In the genomic region with DNA sequence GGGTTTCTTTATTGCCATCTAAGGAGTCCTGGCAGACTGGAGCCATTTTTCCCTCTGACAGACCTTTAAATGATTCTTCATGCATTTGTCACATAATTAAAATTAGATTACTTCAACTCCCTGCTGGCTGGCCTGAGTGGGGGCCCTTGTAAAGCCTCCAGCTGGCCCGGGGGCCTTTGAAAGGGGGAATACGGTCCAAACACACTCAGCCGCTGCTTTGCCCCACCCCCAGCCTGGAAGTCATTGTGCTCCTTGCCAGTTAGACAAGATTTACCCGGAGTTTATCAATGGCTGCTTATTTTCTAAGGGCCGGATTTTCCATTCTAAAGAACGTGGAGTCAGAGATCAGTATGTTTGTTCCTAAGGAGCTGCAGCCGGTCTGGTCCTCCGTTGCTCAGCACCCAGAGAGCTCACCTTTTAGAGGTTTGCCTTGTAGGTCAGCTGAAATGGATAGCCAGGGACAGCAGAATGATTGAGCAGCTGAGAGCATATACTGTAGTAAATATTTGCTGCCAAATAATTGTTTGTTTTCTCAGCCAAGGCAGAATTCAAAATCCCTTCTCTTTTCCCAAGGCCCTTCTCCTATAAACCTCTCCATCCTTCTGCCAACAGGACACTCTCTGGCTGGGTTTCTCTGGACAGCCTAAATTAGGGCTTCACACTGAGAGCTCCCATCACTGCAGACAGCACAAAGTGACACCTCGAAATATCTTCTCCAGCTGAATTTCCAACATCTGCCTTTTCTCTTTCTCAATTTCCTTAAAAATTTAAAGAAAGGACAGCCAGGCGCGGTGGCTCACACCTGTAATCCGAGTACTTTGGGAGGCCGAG, we compare ENCODE assay signal across 13 cellular contexts.
DNase-seq lines count a peak whose midpoint lies in the region; FAIRE-seq and TF ChIP-seq lines count a peak whose summit lies in the region.
"Had no signal": no experiment of that assay in that cellular context is flagged by ENCODE, and none has a peak within 500 bp of the region (broad histone marks: within the 10 kb centered on the region; RNA-seq: fewer than 3 reads in every experiment).

No MANE protein-coding gene starts in this region.

- WGBS in mesenchymal stem cell: 92% methylated on average over 13 of the region's 13 CpGs
- WGBS in smooth muscle cell (ENCODE audit: low lambda C conversion rate): 69% methylated on average over 13 of the region's 13 CpGs

- DNase-seq in NCI-H446 (lab: John Stamatoyannopoulos, UW) (peak; percentile 95 to 97), mesenchymal stem cell (no peak), smooth muscle cell (lab: John Stamatoyannopoulos, UW; ENCODE audit: unreplicated experiment) (peak; percentile 2), cortex of kidney (lab: John Stamatoyannopoulos, UW) (no peak), GM12891 (ENCODE audit: insufficient read length, low spot score) (no peak), mucosa of gallbladder (ENCODE audit: low spot score) (no peak)
- DNase-seq in activated naive CD8-positive, alpha-beta T cell treated with anti-CD3 and anti-CD28 coated beads for 36 hours: no peak
- DNase-seq: Caco-2, NCI-H1694, OCI-M1 had no signal

- H3K4me2 ChIP-seq in mesenchymal stem cell (ENCODE audit: low read length, poor library complexity, severe bottlenecking) (no peak overlapping the region), smooth muscle cell (peak overlapping the region; percentile 53)

- no peaks in the 10 kb centered on the region for H3K79me1 ChIP-seq in mesenchymal stem cell (replicated peaks; ENCODE audit: low read length, poor library complexity, severe bottlenecking)

- H3K27ac ChIP-seq in duodenal mucosa (ENCODE audit: low read depth, low read length) (peak overlapping the region; percentile 10), mesenchymal stem cell (ENCODE audit: low read length, poor library complexity, severe bottlenecking) (no peak overlapping the region), smooth muscle cell (ENCODE audit: low read depth) (no peak overlapping the region)

- no peak overlapping the region for H2BK5ac ChIP-seq in mesenchymal stem cell (ENCODE audit: low read depth, low read length, poor library complexity, severe bottlenecking)

- H3K4ac ChIP-seq in mesenchymal stem cell (ENCODE audit: low read depth in 1 of 2, low read length in 2 of 2): no peak overlapping the region

- no peaks in the 10 kb centered on the region for H3K4me1 ChIP-seq in duodenal mucosa (ENCODE audit: control insufficient read depth in 1 of 2, insufficient read depth in 2 of 2, low read length in 2 of 2)
- H3K4me1 ChIP-seq in mesenchymal stem cell (ENCODE audit: control insufficient read depth, insufficient read depth, low read depth, low read length): no peaks in the 10 kb centered on the region
- H3K4me1 ChIP-seq in smooth muscle cell (ENCODE audit: low read depth): peaks cover 7% of the 10 kb centered on the region
- H3K4me1 ChIP-seq: Caco-2 had no signal

- no peak overlapping the region for H3K23ac ChIP-seq in mesenchymal stem cell (ENCODE audit: low read length in 2 of 2)

- H3K4me3 ChIP-seq in duodenal mucosa (ENCODE audit: low read depth in 1 of 2, low read length in 2 of 2) (no peak overlapping the region), mesenchymal stem cell (ENCODE audit: insufficient read depth in 1 of 2, low read depth in 1 of 2, low read length in 2 of 2) (no peak overlapping the region), smooth muscle cell (no peak overlapping the region)
- H3K4me3 ChIP-seq: skin epidermis had no signal

- H3K9me3 Mint-ChIP-seq in activated naive CD8-positive, alpha-beta T cell treated with anti-CD3 and anti-CD28 coated beads for 36 hours: no peaks in the 10 kb centered on the region

- no peaks in the 10 kb centered on the region for H3K36me3 ChIP-seq in duodenal mucosa (ENCODE audit: control insufficient read depth in 1 of 2, insufficient read depth in 2 of 2, low read length in 2 of 2)
- H3K36me3 ChIP-seq in mesenchymal stem cell (ENCODE audit: control insufficient read depth in 1 of 2, insufficient read depth in 2 of 2, low read depth in 1 of 2, low read length in 2 of 2): no peaks in the 10 kb centered on the region
- no peaks in the 10 kb centered on the region for H3K36me3 ChIP-seq in smooth muscle cell (ENCODE audit: low read depth)

- no peak for TF ChIP-seq POLR2A in GM12891 (IDR thresholded peaks at IDR 0.05; ENCODE audit: low read depth, low read length)

- H3K4me1 Mint-ChIP-seq in activated naive CD8-positive, alpha-beta T cell treated with anti-CD3 and anti-CD28 coated beads for 36 hours: no peaks in the 10 kb centered on the region

- H3K9ac ChIP-seq in duodenal mucosa (ENCODE audit: low read depth in 1 of 2, low read length in 2 of 2): no peak overlapping the region
- peak overlapping the region; percentile 54 for H3K9ac ChIP-seq in mesenchymal stem cell (ENCODE audit: low read length)
- H3K9ac ChIP-seq in smooth muscle cell (ENCODE audit: low read depth): no peak overlapping the region

- H3K27me3 ChIP-seq in duodenal mucosa (ENCODE audit: control insufficient read depth in 1 of 2, insufficient read depth in 2 of 2, low read length in 2 of 2) (no peaks in the 10 kb centered on the region), mesenchymal stem cell (ENCODE audit: control insufficient read depth in 1 of 2, insufficient read depth in 1 of 2, low read length in 2 of 2) (no peaks in the 10 kb centered on the region), smooth muscle cell (ENCODE audit: low read depth) (no peaks in the 10 kb centered on the region)

- H3K36me3 Mint-ChIP-seq in activated naive CD8-positive, alpha-beta T cell treated with anti-CD3 and anti-CD28 coated beads for 36 hours: no peaks in the 10 kb centered on the region

- peaks cover 8% of the 10 kb centered on the region for H3K27me3 Mint-ChIP-seq in activated naive CD8-positive, alpha-beta T cell treated with anti-CD3 and anti-CD28 coated beads for 36 hours

- H2BK120ac ChIP-seq in mesenchymal stem cell (ENCODE audit: low read depth, low read length): no peak overlapping the region

- H4K20me1 ChIP-seq in smooth muscle cell (ENCODE audit: low read depth): no peaks in the 10 kb centered on the region

- no peaks in the 10 kb centered on the region for H3K79me2 ChIP-seq in smooth muscle cell (ENCODE audit: low read depth)

- no peak overlapping the region for H3K4me3 Mint-ChIP-seq in activated naive CD8-positive, alpha-beta T cell treated with anti-CD3 and anti-CD28 coated beads for 36 hours

- H3K14ac ChIP-seq in mesenchymal stem cell (ENCODE audit: low read length in 2 of 2): no peak overlapping the region

- H2AFZ ChIP-seq in mesenchymal stem cell (ENCODE audit: low read depth, low read length): no peak overlapping the region
- peak overlapping the region; percentile 84 for H2AFZ ChIP-seq in smooth muscle cell (ENCODE audit: low read depth)

- no peak for TF ChIP-seq CTCF in smooth muscle cell (IDR thresholded peaks at IDR 0.05; ENCODE audit: borderline replicate concordance, insufficient read depth, poor library complexity, severe bottlenecking)

- FAIRE-seq in GM12891 (lab: Jason Lieb, UNC): no peak
- FAIRE-seq: GM12892 had no signal

- no peak overlapping the region for H3K18ac ChIP-seq in mesenchymal stem cell (ENCODE audit: low read depth in 1 of 2, low read length in 2 of 2)

- no peak overlapping the region for H4K91ac ChIP-seq in mesenchymal stem cell (ENCODE audit: low read length)

- H2BK15ac ChIP-seq in mesenchymal stem cell (ENCODE audit: low read depth, poor library complexity, severe bottlenecking): no peak overlapping the region

- H2AK5ac ChIP-seq in mesenchymal stem cell (ENCODE audit: low read length, severe bottlenecking): no peak overlapping the region

- no peaks in the 10 kb centered on the region for H3F3A ChIP-seq in smooth muscle cell (ENCODE audit: low read depth)

- H3K9me3 ChIP-seq in duodenal mucosa (ENCODE audit: control insufficient read depth in 1 of 2, low read length in 2 of 2): no peaks in the 10 kb centered on the region
- H3K9me3 ChIP-seq in mesenchymal stem cell (ENCODE audit: control insufficient read depth, low read length): peaks cover 6% of the 10 kb centered on the region
- no peaks in the 10 kb centered on the region for H3K9me3 ChIP-seq in smooth muscle cell (replicated peaks; ENCODE audit: low read depth)
- H3K9me3 ChIP-seq: Caco-2 had no signal

- H3K27ac Mint-ChIP-seq in activated naive CD8-positive, alpha-beta T cell treated with anti-CD3 and anti-CD28 coated beads for 36 hours: no peak overlapping the region

- H4K8ac ChIP-seq in mesenchymal stem cell (ENCODE audit: low read length): no peak overlapping the region

- no peak overlapping the region for H2BK12ac ChIP-seq in mesenchymal stem cell (ENCODE audit: low read length in 2 of 2)

TF ChIP-seq in GM12891, 5 proteins besides CTCF, POLR2A, EP300 and RAD21:
- no peak for TF ChIP-seq POLR2AphosphoS5 (IDR thresholded peaks at IDR 0.05; ENCODE audit: low read depth, low read length)
- TF ChIP-seq POU2F2 (IDR thresholded peaks at IDR 0.05; ENCODE audit: low read depth, low read length): no peak
- no peak for TF ChIP-seq PAX5 (IDR thresholded peaks at IDR 0.05; ENCODE audit: insufficient read depth, low read length, severe bottlenecking)
- TF ChIP-seq TAF1 (IDR thresholded peaks at IDR 0.05; ENCODE audit: low read depth, low read length): no peak
- no peak for TF ChIP-seq SPI1 (IDR thresholded peaks at IDR 0.05; ENCODE audit: low read depth, low read length)

Comparison
In these comparisons a context has a peak if more than half of its experiments do, and no peak if none do; other contexts are left out.
1. DNase-seq: peak in NCI-H446 (2 of 2) and smooth muscle cell (single experiment); none in mesenchymal stem cell (single experiment), cortex of kidney (single experiment), GM12891 (single experiment), activated naive CD8-positive, alpha-beta T cell treated with anti-CD3 and anti-CD28 coated beads for 36 hours (single experiment) and mucosa of gallbladder (single experiment).